Comparison of ENCODE assay signal across 1 cellular context in the genomic region with DNA sequence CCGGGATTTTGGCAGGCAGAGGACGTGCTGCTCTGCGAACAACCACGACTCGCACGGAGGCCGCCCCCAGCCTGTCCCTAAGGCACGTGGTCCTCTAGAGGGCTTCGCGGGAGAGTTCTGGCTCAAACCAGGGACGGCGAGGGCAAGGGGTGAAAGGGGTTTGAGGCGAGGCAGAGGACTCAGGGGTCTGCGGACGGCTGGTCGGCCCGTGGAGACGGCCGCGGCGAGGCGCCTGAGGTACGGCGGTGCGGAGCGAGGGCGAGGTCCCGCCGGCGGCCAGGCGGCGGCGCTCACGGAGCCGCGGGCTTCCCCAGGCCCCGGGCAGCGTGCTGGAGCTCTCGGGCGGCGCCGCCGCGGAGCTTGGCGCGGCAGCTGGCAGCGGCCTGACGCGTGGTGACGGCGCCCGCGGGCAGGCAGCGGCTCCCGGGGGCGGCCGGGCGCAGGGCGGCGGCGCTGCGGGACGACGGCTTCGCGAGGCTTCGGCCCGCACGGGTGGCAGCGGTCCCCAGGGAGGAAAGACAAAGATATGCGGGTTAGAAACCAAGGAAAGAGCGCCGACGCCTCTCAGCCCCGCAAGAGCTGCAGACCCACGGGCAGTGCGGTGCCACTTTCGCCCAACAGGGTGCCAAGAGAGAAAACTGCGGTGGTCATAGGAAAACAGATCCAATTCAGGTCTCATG.
TF ChIP-seq lines count a peak whose summit lies in the region.

No MANE protein-coding gene starts in this region.

TF ChIP-seq in WTC11, 78 proteins besides CTCF, POLR2A, EP300 and RAD21 (continued from another document):
- TF ChIP-seq, protein P1, sequence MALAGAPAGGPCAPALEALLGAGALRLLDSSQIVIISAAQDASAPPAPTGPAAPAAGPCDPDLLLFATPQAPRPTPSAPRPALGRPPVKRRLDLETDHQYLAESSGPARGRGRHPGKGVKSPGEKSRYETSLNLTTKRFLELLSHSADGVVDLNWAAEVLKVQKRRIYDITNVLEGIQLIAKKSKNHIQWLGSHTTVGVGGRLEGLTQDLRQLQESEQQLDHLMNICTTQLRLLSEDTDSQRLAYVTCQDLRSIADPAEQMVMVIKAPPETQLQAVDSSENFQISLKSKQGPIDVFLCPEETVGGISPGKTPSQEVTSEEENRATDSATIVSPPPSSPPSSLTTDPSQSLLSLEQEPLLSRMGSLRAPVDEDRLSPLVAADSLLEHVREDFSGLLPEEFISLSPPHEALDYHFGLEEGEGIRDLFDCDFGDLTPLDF (CRISPR knock-in tag; IDR thresholded peaks at IDR 0.05) = no peak
- 0 out of 2 replicates have a peak, but pooled peaks have one; percentile 53 for TF ChIP-seq CBFB (CRISPR knock-in tag; IDR thresholded peaks at IDR 0.05; ENCODE audit: low read depth)
